Comparison of ENCODE assay signal across 23 cellular contexts in the genomic region with DNA sequence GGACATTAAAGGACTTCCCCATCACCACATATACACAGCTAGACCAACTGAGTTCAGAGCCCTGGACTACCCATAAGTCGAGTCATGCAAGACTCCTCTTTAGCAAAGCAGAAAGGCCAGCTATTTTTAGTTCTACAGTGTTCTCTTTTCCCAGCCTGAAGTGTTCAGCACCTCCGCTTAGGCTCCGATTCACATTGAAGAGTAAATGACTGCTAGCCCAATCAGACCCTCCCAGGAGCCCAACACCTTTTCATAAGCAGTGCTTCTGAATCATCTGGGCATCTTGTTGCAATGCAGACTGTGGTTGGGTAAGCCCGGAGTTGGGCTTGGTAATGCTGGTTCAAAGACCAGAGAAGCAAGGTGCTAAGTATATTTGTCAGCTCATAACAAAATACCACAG.
DNase-seq lines count a peak whose midpoint lies in the region; ATAC-seq, FAIRE-seq and TF ChIP-seq lines count a peak whose summit lies in the region.
"Had no signal": no experiment of that assay in that cellular context is flagged by ENCODE, and none has a peak within 500 bp of the region (broad histone marks: within the 10 kb centered on the region; RNA-seq: fewer than 3 reads in every experiment).

No MANE protein-coding gene starts in this region.

- FAIRE-seq in pancreas (lab: Jason Lieb, UNC), result no peak
- FAIRE-seq: G401.6 had no signal

- TF ChIP-seq CTCF in left ventricle myocardium inferior (IDR thresholded peaks at IDR 0.05; ENCODE audit: borderline replicate concordance), result no peak
- no peak for TF ChIP-seq CTCF in thyroid gland (IDR thresholded peaks at IDR 0.05)
- TF ChIP-seq CTCF in pancreas (IDR thresholded peaks at IDR 0.05), result no peak

- DNase-seq in left ventricle myocardium superior (no peak), left ventricle myocardium inferior (no peak), NCI-H187 (lab: John Stamatoyannopoulos, UW) (peak; percentile 41 to 43), mesenteric fat pad (ENCODE audit: low spot score) (peak; percentile 55), thyroid gland (peak; percentile 54 to 58), pancreas (no peak)
- DNase-seq: Caco-2; CD8-positive, alpha-beta T cell; GOT3; HCEC 1CT; Kasumi-1; NCI-H1092 treated with DMSO at 0.1 percent for 48 hours; NCI-H1436; NCI-H1930; NCI-H446; NCI-H524 treated with DMSO at 0.1 percent for 48 hours; NCI-H774; PC-9; SHP77 treated with DMSO at 0.1 percent for 48 hours had no signal

- H3K9me3 ChIP-seq in left ventricle myocardium inferior (replicated peaks), result no peaks in the 10 kb centered on the region
- no peaks in the 10 kb centered on the region for H3K9me3 ChIP-seq in thyroid gland
- no peaks in the 10 kb centered on the region for H3K9me3 ChIP-seq in pancreas
- H3K9me3 ChIP-seq: Caco-2 had no signal

- H3K4me1 ChIP-seq in left ventricle myocardium inferior, result peaks cover 4% of the 10 kb centered on the region
- H3K4me1 ChIP-seq in thyroid gland, result no peaks in the 10 kb centered on the region
- no peaks in the 10 kb centered on the region for H3K4me1 ChIP-seq in pancreas

- 67 to 75% methylated on average over 4 of the region's 4 CpGs for WGBS in thyroid gland, 2 donors
- 79% methylated on average over 4 of the region's 4 CpGs for WGBS in pancreas, 2 donors

- ATAC-seq in left ventricle myocardium superior, result peak; percentile 58
- ATAC-seq in pancreas, result no peak
- ATAC-seq in GM21423 (IDR thresholded peaks at IDR 0.05; ENCODE audit: unreplicated experiment), result no peak
- ATAC-seq: CD8-positive, alpha-beta T cell had no signal

- H3K27ac ChIP-seq in left ventricle myocardium inferior (replicated peaks) (no peak overlapping the region), thyroid gland (no peak overlapping the region), pancreas (no peak overlapping the region)
- H3K27ac ChIP-seq: C4-2B, PC-9, SK-N-MC had no signal

- H3K27me3 ChIP-seq in left ventricle myocardium inferior (ENCODE audit: low read depth) (peaks cover 6% of the 10 kb centered on the region), thyroid gland (no peaks in the 10 kb centered on the region), pancreas (no peaks in the 10 kb centered on the region)

- H3K4me3 ChIP-seq in left ventricle myocardium inferior (no peak overlapping the region), thyroid gland (replicated peaks in 1 of 3) (no peak overlapping the region), pancreas (no peak overlapping the region)
- H3K4me3 ChIP-seq: PC-9, SK-N-MC had no signal

- intact Hi-C loops in left ventricle myocardium superior (cut with micrococcal nuclease), result no loop called here
- intact Hi-C loops in left ventricle myocardium inferior (cut with micrococcal nuclease), result no loop called here
- intact Hi-C loops in thyroid gland (cut with DNase I), result no loop called here
- intact Hi-C loops in pancreas (cut with DNase I), result no loop called here

- H3K36me3 ChIP-seq in left ventricle myocardium inferior, result no peaks in the 10 kb centered on the region
- H3K36me3 ChIP-seq in thyroid gland, result no peaks in the 10 kb centered on the region
- H3K36me3 ChIP-seq in pancreas, result no peaks in the 10 kb centered on the region

- no peak for TF ChIP-seq POLR2A in thyroid gland (IDR thresholded peaks at IDR 0.05)

Comparison
In these comparisons a context has a peak if more than half of its experiments do, and no peak if none do; other contexts are left out.
1. DNase-seq: peak in NCI-H187 (2 of 2), mesenteric fat pad (single experiment) and thyroid gland (2 of 2); none in left ventricle myocardium superior (single experiment), left ventricle myocardium inferior (single experiment) and pancreas (0 of 6).